In the genomic region with DNA sequence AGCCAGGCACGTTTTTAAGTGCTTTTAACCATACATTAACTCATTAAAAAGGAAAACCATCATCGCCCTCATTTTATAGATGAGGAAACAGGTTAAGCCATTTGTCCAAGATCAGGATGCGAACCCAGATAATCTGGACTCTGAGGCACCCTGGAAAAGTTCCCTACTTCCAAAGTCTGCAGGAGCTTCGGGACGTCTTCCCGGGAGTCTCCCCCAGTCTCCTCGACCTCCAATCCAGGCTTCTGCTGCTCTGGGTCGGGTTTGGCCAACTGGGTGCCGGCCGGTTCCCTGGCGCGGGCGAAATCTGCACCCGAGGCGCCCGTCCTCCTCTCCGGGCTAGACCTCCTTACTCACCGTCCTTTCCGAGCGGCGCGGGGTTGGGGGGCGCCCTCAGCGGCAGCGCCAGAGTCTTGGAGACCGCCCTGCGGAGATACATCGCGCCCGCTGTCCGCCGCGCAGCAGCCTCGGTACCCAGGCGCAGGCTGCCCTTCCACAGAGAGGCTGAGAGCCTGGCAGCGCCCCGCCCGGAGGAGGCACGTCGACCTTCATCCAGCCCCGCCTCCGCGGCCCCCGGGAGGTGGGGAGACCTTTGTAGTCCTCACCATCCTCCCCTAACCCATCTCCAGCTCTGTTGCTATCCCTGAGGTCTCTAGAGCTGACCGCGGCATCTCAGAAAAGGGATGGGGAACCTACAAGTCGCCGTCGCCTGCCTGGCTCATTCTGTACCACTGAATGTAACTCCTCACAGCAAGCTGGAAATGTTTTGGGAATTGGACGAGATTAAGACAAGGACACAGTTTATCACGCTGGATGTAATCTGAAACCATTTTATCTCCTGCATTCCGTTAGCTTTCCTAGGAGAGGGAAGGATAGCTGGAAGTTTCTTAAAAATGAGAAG, we compare ENCODE assay signal across 1 cellular context.
A peak's percentile ranks its signal among the peaks of the same experiment; 100 is the strongest.
TF ChIP-seq lines count a peak whose summit lies in the region.

TSS of gene MGARP (minus strand) at position 503 of the 898 bp plus-strand sequence. CDS start at position 436, 67 bp downstream.

TF ChIP-seq in HEK293, 187 proteins besides CTCF, POLR2A, EP300 and RAD21 (continued from another document and continues in another):
- TF ChIP-seq ZNF292 (tag by site-specific recombination; IDR thresholded peaks at IDR 0.05; ENCODE audit: borderline replicate concordance, low read depth), result no peak
- TF ChIP-seq ZNF280C (tag by site-specific recombination; IDR thresholded peaks at IDR 0.05), result no peak
- 0 out of 2 replicates have a peak, but pooled peaks have one; percentile 17 for TF ChIP-seq ZSCAN4 (tag by site-specific recombination; IDR thresholded peaks at IDR 0.05)
- TF ChIP-seq ZNF350 (tag by site-specific recombination; IDR thresholded peaks at IDR 0.05), result no peak
- TF ChIP-seq ZNF132 (tag by site-specific recombination; IDR thresholded peaks at IDR 0.05; ENCODE audit: borderline replicate concordance), result no peak
- TF ChIP-seq ZNF37A (tag by site-specific recombination; IDR thresholded peaks at IDR 0.05), result no peak
- no peak for TF ChIP-seq MYNN (tag by site-specific recombination; IDR thresholded peaks at IDR 0.05; ENCODE audit: borderline replicate concordance)
- TF ChIP-seq REST (tag by site-specific recombination; IDR thresholded peaks at IDR 0.05), result 0 out of 2 replicates have a peak, but pooled peaks have one; percentile 16
- TF ChIP-seq OVOL3 (tag by site-specific recombination; IDR thresholded peaks at IDR 0.05), result peak; percentile 71; the same call in 1 of the 2 replicates
- no peak for TF ChIP-seq PBX3 (CRISPR knock-in tag; IDR thresholded peaks at IDR 0.05)
- TF ChIP-seq, protein P1, sequence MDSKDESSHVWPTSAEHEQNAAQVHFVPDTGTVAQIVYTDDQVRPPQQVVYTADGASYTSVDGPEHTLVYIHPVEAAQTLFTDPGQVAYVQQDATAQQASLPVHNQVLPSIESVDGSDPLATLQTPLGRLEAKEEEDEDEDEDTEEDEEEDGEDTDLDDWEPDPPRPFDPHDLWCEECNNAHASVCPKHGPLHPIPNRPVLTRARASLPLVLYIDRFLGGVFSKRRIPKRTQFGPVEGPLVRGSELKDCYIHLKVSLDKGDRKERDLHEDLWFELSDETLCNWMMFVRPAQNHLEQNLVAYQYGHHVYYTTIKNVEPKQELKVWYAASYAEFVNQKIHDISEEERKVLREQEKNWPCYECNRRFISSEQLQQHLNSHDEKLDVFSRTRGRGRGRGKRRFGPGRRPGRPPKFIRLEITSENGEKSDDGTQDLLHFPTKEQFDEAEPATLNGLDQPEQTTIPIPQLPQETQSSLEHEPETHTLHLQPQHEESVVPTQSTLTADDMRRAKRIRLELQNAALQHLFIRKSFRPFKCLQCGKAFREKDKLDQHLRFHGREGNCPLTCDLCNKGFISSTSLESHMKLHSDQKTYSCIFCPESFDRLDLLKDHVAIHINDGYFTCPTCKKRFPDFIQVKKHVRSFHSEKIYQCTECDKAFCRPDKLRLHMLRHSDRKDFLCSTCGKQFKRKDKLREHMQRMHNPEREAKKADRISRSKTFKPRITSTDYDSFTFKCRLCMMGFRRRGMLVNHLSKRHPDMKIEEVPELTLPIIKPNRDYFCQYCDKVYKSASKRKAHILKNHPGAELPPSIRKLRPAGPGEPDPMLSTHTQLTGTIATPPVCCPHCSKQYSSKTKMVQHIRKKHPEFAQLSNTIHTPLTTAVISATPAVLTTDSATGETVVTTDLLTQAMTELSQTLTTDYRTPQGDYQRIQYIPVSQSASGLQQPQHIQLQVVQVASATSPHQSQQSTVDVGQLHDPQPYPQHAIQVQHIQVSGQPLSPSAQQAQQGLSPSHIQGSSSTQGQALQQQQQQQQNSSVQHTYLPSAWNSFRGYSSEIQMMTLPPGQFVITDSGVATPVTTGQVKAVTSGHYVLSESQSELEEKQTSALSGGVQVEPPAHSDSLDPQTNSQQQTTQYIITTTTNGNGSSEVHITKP (tag by site-specific recombination; IDR thresholded peaks at IDR 0.05), result peak; percentile 70
- TF ChIP-seq ZNF658 (tag by site-specific recombination; IDR thresholded peaks at IDR 0.05), result no peak
- no peak for TF ChIP-seq ZNF843 (tag by site-specific recombination; IDR thresholded peaks at IDR 0.05)
- no peak for TF ChIP-seq BCL11B (tag by site-specific recombination; IDR thresholded peaks at IDR 0.05; ENCODE audit: low read depth)
- peak; percentile 84 for TF ChIP-seq ZBTB17 (tag by site-specific recombination; IDR thresholded peaks at IDR 0.05)
- no peak for TF ChIP-seq ZNF530 (tag by site-specific recombination; IDR thresholded peaks at IDR 0.05; ENCODE audit: low read depth)
- TF ChIP-seq SCRT1 (tag by site-specific recombination; IDR thresholded peaks at IDR 0.05; ENCODE audit: borderline replicate concordance), result no peak
- TF ChIP-seq HOXA7 (CRISPR knock-in tag; IDR thresholded peaks at IDR 0.05; ENCODE audit: borderline replicate concordance), result no peak
- no peak for TF ChIP-seq PRDM6 (tag by site-specific recombination; IDR thresholded peaks at IDR 0.05)
- TF ChIP-seq KLF1 (tag by site-specific recombination; IDR thresholded peaks at IDR 0.05), result peak; percentile 45; the same call in 1 of the 2 replicates
- TF ChIP-seq ZNF768 (tag by site-specific recombination; IDR thresholded peaks at IDR 0.05), result no peak
- no peak for TF ChIP-seq ZNF221 (tag by site-specific recombination; IDR thresholded peaks at IDR 0.05; ENCODE audit: borderline replicate concordance)
- TF ChIP-seq TRIM28 (IDR thresholded peaks at IDR 0.05; ENCODE audit: borderline replicate concordance, low read length), result no peak
- TF ChIP-seq ZNF133 (tag by site-specific recombination; IDR thresholded peaks at IDR 0.05), result no peak
- no peak for TF ChIP-seq ZNF274 (IDR thresholded peaks at IDR 0.05; ENCODE audit: low read length)
- TF ChIP-seq ZNF274 (tag by site-specific recombination; IDR thresholded peaks at IDR 0.05; ENCODE audit: borderline replicate concordance), result no peak
- TF ChIP-seq SP3 (tag by site-specific recombination; IDR thresholded peaks at IDR 0.05), result peak; percentile 41; the same call in 1 of the 2 replicates
- TF ChIP-seq, protein P2, sequence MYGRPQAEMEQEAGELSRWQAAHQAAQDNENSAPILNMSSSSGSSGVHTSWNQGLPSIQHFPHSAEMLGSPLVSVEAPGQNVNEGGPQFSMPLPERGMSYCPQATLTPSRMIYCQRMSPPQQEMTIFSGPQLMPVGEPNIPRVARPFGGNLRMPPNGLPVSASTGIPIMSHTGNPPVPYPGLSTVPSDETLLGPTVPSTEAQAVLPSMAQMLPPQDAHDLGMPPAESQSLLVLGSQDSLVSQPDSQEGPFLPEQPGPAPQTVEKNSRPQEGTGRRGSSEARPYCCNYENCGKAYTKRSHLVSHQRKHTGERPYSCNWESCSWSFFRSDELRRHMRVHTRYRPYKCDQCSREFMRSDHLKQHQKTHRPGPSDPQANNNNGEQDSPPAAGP (tag by site-specific recombination; IDR thresholded peaks at IDR 0.05), result no peak
- no peak for TF ChIP-seq ZNF280D (tag by site-specific recombination; IDR thresholded peaks at IDR 0.05)
- no peak for TF ChIP-seq SCRT2 (tag by site-specific recombination; IDR thresholded peaks at IDR 0.05)
- TF ChIP-seq ZNF248 (tag by site-specific recombination; IDR thresholded peaks at IDR 0.05), result no peak
- peak; percentile 23; the same call in 1 of the 2 replicates for TF ChIP-seq KLF8 (tag by site-specific recombination; IDR thresholded peaks at IDR 0.05)
- TF ChIP-seq RBAK (tag by site-specific recombination; IDR thresholded peaks at IDR 0.05), result no peak
- no peak for TF ChIP-seq ZSCAN18 (tag by site-specific recombination; IDR thresholded peaks at IDR 0.05)
